ENCODE assay signal across 7 cellular contexts in genomic region chr18:34976899-34977786, GRCh38.
DNase-seq lines count a peak whose midpoint lies in the region; ATAC-seq and TF ChIP-seq lines count a peak whose summit lies in the region.

No MANE protein-coding gene starts in this region.

- ATAC-seq in GM18519 (IDR thresholded peaks at IDR 0.05; ENCODE audit: low FRiP score, unreplicated experiment), result peak; percentile 51
- ATAC-seq in HG03045 (IDR thresholded peaks at IDR 0.05; ENCODE audit: unreplicated experiment), result peak; percentile 77
- peak; percentile 87 for ATAC-seq in left lobe of liver

- peak overlapping the region; percentile 94 for H3K27ac Mint-ChIP-seq in chondrocyte (ENCODE audit: unreplicated experiment)

- H3K4me1 Mint-ChIP-seq in chondrocyte (ENCODE audit: low read depth), result peaks cover 33% of the 10 kb centered on the region

- TF ChIP-seq CTCF in chondrocyte (IDR thresholded peaks at IDR 0.05), result no peak

- H3K27me3 Mint-ChIP-seq in chondrocyte (ENCODE audit: low read depth), result peaks cover 1% of the 10 kb centered on the region

- H3K4me3 Mint-ChIP-seq in chondrocyte (ENCODE audit: unreplicated experiment), result peak overlapping the region; percentile 82

- peak; percentile 76 for DNase-seq in NCI-H2171 (lab: John Stamatoyannopoulos, UW)
- peak; percentile 59 to 66 for DNase-seq in activated CD4-positive, alpha-beta T cell treated with anti-CD3 and anti-CD28 coated beads for 24 hours (ENCODE audit: low read depth in 2 of 2)
- peak; percentile 94 for DNase-seq in chondrocyte (ENCODE audit: low spot score)
- peak; percentile 87 for DNase-seq in left lobe of liver (ENCODE audit: low spot score)
- DNase-seq in stimulated activated CD4-positive, alpha-beta T cell treated with anti-CD3 and anti-CD28 coated beads, Interleukin-2, amount 100 ng/mL, for 24 hours, result peak; percentile 76 to 80

- H3K36me3 Mint-ChIP-seq in chondrocyte (ENCODE audit: low read depth), result peaks cover 1% of the 10 kb centered on the region

- peaks cover 3% of the 10 kb centered on the region for H3K9me3 Mint-ChIP-seq in chondrocyte (ENCODE audit: low read depth)

Comparison
In these comparisons a context has a peak if more than half of its experiments do, and no peak if none do; other contexts are left out.
1. Peak in every context shown above with its lines: DNase-seq and ATAC-seq.